ENCODE assay signal across 1 cellular context in the genomic region with DNA sequence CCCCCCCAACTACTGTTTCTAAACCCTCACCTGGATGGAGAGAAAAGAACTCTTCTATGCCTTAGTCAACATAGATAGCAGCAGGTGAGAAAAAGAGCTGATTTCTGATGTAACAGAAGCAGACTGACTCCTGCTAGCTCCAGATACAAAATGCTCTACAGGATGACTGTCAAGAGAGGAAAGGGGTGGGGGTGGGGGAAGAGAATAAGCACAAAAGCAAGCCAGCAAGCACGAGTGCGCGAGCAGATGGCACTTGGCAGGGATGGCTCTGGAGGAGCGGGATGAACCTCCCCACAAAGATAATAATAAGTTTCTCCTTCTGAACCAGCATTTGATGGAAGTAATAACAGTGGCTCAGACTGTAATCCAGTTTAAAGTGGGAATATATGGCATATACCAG.
TF ChIP-seq lines count a peak whose summit lies in the region.

No MANE protein-coding gene starts in this region.

TF ChIP-seq in HepG2, 621 proteins besides CTCF, POLR2A, EP300 and RAD21:
- TF ChIP-seq ZBTB33 (CRISPR knock-in tag; IDR thresholded peaks at IDR 0.05) (peak; percentile 51; the same call in 1 of the 2 replicates), PCBP2 (optimal IDR thresholded peaks at IDR 0.05; ENCODE audit: low read depth, low read length, poor library complexity, severe bottlenecking) (peak; percentile 34), ZNF704 (CRISPR knock-in tag; IDR thresholded peaks at IDR 0.05; ENCODE audit: borderline replicate concordance) (no peak)
